In genomic region chr2:179031731-179032408, GRCh38 we compare ENCODE assay signal across 8 cellular contexts. TPM values are rescaled to one million over a fixed set of nuclear protein-coding genes. Genes with fewer than 3 reads are reported as not detected.
DNase-seq lines count a peak whose midpoint lies in the region; ATAC-seq and TF ChIP-seq lines count a peak whose summit lies in the region.

No MANE protein-coding gene starts in this region.

- H3K36me3 ChIP-seq in BJ (ENCODE audit: control insufficient read depth, insufficient read depth, low read length) = no peaks in the 10 kb centered on the region

- peak; percentile 93 for ATAC-seq in GM19023 (IDR thresholded peaks at IDR 0.05; ENCODE audit: unreplicated experiment)
- peak; percentile 92 for ATAC-seq in HG03103 (IDR thresholded peaks at IDR 0.05; ENCODE audit: low read depth, unreplicated experiment)

- no peaks in the 10 kb centered on the region for H3K27me3 Mint-ChIP-seq in activated CD4-positive, alpha-beta memory T cell treated with anti-CD3 and anti-CD28 coated beads, Interleukin-2, amount 10 ng/mL, durations not matched to agents 7 days and 5 days

- H3K9me3 Mint-ChIP-seq in activated CD4-positive, alpha-beta memory T cell treated with anti-CD3 and anti-CD28 coated beads, Interleukin-2, amount 10 ng/mL, durations not matched to agents 7 days and 5 days = peaks cover 18% of the 10 kb centered on the region

- CTCF ChIA-PET in BJ (lab: Yijun Ruan, JAX) = no interaction called here
- CTCF ChIA-PET in activated CD4-positive, alpha-beta memory T cell treated with anti-CD3 and anti-CD28 coated beads, Interleukin-2, amount 10 ng/mL, durations not matched to agents 7 days and 5 days (lab: Charles Lee) = interaction anchor here (1.0 to 2.5 kb wide), 4 partner anchors 10 to 74 kb away, joined by 3 to 12 read pairs (median 4); partner anchors contain the start of gene CCDC141

- H3K27ac Mint-ChIP-seq in activated CD4-positive, alpha-beta memory T cell treated with anti-CD3 and anti-CD28 coated beads, Interleukin-2, amount 10 ng/mL, durations not matched to agents 7 days and 5 days = peak overlapping the region; percentile 87

- POLR2A ChIA-PET in BJ (lab: Charles Lee) = no interaction called here
- POLR2A ChIA-PET in activated CD4-positive, alpha-beta memory T cell treated with anti-CD3 and anti-CD28 coated beads, Interleukin-2, amount 10 ng/mL, durations not matched to agents 7 days and 5 days (lab: Charles Lee) = interaction anchor here (1.0 to 1.8 kb wide), 4 partner anchors 10 to 17 kb away, joined by 3 to 10 read pairs (median 4); partner anchors contain the start of gene CCDC141

- DNase-seq in BJ (ENCODE audit: low read depth) (peak; percentile 84), skeletal muscle cell (ENCODE audit: low read depth) (peak; percentile 41), HuH-7.5 (ENCODE audit: low spot score) (no peak), NCI-H526 treated with DMSO at 0.1 percent for 48 hours (lab: John Stamatoyannopoulos, UW) (no peak), glomerular visceral epithelial cell (ENCODE audit: extremely low spot score) (no peak)
- DNase-seq in activated CD4-positive, alpha-beta memory T cell treated with anti-CD3 and anti-CD28 coated beads, Interleukin-2, amount 10 ng/mL, durations not matched to agents 7 days and 5 days = peak; percentile 22

- H3K4me1 Mint-ChIP-seq in activated CD4-positive, alpha-beta memory T cell treated with anti-CD3 and anti-CD28 coated beads, Interleukin-2, amount 10 ng/mL, durations not matched to agents 7 days and 5 days = peaks cover 20% of the 10 kb centered on the region

- TF ChIP-seq CTCF in BJ (IDR thresholded peaks at IDR 0.05; ENCODE audit: insufficient read depth, low read depth, low read length) = no peak

- peak overlapping the region; percentile 51 for H3K4me3 Mint-ChIP-seq in activated CD4-positive, alpha-beta memory T cell treated with anti-CD3 and anti-CD28 coated beads, Interleukin-2, amount 10 ng/mL, durations not matched to agents 7 days and 5 days

- peaks cover 15% of the 10 kb centered on the region for H3K36me3 Mint-ChIP-seq in activated CD4-positive, alpha-beta memory T cell treated with anti-CD3 and anti-CD28 coated beads, Interleukin-2, amount 10 ng/mL, durations not matched to agents 7 days and 5 days (ENCODE audit: low read depth)

- H3K27me3 ChIP-seq in BJ (ENCODE audit: control insufficient read depth, insufficient read depth, low read length) = no peaks in the 10 kb centered on the region

- H3K4me3 ChIP-seq in BJ (ENCODE audit: low read depth, low read length) = peak overlapping the region; percentile 16; the same call in 1 of the 2 replicates
- H3K4me3 ChIP-seq in skeletal muscle cell (ENCODE audit: low read depth, low read length) = peak overlapping the region; percentile 13

RNA-seq across cellular contexts. Expression of gene CCDC141, which starts 18.1 kb away (rescaled TPM):
- polyA plus RNA-seq in BJ (2011; rRNA removed) = not detected in 2 replicates
- polyA minus RNA-seq in BJ (2011; rRNA and poly(A)+ RNA removed) = not detected in 2 replicates
- 1 to 10 TPM; 2.6 TPM for total RNA-seq in activated CD4-positive, alpha-beta memory T cell treated with anti-CD3 and anti-CD28 coated beads, Interleukin-2, amount 10 ng/mL, durations not matched to agents 7 days and 5 days

Comparison
In these comparisons a context has a peak if more than half of its experiments do, and no peak if none do; other contexts are left out.
1. DNase-seq: peak in BJ (single experiment), activated CD4-positive, alpha-beta memory T cell treated with anti-CD3 and anti-CD28 coated beads, Interleukin-2, amount 10 ng/mL, durations not matched to agents 7 days and 5 days (single experiment) and skeletal muscle cell (single experiment); none in HuH-7.5 (single experiment), NCI-H526 treated with DMSO at 0.1 percent for 48 hours (single experiment) and glomerular visceral epithelial cell (single experiment).